Comparison of ENCODE assay signal across 1 cellular context in the genomic region with DNA sequence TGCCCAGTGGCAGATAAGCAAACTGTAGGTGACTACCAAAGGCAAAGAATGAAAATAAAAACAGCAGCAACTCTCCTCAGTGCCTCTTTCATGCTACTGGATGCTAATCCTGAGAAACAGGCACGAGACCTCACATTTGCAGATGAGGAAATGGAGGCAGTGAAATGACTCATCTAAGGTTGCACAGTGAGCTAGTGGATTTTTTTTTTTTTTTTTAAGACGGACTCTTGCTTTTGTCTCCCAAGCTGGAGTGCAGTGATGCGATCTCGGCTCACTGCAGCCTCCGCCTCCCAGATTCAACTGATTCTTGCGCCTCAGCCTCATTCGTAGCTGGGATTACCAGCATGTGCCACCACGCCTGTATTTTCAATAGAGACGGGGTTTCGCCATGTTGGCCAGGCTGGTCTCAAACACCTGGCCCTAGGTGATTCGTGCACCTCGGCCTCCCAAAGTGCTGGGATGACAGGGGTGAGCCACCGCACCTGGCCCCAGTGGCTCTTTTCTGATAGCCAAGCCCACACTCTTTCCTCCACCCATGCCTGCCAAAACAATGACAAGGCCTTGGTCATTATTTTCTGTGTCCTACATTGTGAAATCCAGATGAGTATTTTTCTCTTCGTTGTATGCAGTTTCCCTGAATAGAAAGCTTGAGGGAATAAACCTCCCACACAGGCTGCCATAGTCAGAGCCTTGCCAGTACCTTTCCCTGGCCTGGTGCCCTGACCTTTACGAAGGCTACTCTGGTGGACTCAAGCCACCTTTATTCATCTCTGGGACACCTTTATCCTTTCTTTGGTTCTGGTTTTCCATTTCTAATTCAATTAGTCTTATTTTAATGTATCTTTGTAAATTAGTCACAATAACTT.
TF ChIP-seq lines count a peak whose summit lies in the region.

No MANE protein-coding gene starts in this region.

TF ChIP-seq in HepG2, 621 proteins besides CTCF, POLR2A, EP300 and RAD21:
- TF ChIP-seq NFYB (CRISPR knock-in tag; IDR thresholded peaks at IDR 0.05), result no peak
- TF ChIP-seq, protein P1, sequence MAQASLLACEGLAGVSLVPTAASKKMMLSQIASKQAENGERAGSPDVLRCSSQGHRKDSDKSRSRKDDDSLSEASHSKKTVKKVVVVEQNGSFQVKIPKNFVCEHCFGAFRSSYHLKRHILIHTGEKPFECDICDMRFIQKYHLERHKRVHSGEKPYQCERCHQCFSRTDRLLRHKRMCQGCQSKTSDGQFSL (CRISPR knock-in tag; IDR thresholded peaks at IDR 0.05), result no peak
- TF ChIP-seq, protein P2, sequence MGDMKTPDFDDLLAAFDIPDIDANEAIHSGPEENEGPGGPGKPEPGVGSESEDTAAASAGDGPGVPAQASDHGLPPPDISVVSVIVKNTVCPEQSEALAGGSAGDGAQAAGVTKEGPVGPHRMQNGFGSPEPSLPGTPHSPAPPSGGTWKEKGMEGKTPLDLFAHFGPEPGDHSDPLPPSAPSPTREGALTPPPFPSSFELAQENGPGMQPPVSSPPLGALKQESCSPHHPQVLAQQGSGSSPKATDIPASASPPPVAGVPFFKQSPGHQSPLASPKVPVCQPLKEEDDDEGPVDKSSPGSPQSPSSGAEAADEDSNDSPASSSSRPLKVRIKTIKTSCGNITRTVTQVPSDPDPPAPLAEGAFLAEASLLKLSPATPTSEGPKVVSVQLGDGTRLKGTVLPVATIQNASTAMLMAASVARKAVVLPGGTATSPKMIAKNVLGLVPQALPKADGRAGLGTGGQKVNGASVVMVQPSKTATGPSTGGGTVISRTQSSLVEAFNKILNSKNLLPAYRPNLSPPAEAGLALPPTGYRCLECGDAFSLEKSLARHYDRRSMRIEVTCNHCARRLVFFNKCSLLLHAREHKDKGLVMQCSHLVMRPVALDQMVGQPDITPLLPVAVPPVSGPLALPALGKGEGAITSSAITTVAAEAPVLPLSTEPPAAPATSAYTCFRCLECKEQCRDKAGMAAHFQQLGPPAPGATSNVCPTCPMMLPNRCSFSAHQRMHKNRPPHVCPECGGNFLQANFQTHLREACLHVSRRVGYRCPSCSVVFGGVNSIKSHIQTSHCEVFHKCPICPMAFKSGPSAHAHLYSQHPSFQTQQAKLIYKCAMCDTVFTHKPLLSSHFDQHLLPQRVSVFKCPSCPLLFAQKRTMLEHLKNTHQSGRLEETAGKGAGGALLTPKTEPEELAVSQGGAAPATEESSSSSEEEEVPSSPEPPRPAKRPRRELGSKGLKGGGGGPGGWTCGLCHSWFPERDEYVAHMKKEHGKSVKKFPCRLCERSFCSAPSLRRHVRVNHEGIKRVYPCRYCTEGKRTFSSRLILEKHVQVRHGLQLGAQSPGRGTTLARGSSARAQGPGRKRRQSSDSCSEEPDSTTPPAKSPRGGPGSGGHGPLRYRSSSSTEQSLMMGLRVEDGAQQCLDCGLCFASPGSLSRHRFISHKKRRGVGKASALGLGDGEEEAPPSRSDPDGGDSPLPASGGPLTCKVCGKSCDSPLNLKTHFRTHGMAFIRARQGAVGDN (CRISPR knock-in tag; IDR thresholded peaks at IDR 0.05), result no peak
